Comparison of ENCODE assay signal across 20 cellular contexts in the genomic region with DNA sequence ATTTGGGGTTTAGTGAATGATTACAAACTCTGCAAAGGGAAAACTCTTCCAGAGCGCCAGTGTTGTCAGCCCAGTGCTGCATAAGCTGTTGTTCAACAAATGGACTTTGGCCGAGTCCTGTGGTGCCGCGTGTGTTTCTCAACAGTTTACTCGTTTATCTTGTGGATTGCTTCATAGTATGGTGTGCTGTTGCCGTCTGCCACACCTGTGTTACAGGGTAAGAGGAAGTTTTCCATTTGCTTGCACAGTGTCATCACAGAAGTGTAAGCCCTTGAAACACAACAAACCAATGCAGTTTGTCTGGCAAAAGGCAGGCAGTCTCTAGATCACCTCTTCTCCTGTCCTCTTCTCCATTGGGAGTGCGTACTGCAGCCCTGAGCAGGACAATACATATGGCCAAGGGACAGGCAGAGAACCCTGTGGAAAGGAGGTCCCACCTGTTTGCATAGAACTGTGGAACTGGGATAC.
DNase-seq lines count a peak whose midpoint lies in the region; ATAC-seq, FAIRE-seq and TF ChIP-seq lines count a peak whose summit lies in the region.
"Had no signal": no experiment of that assay in that cellular context is flagged by ENCODE, and none has a peak within 500 bp of the region (broad histone marks: within the 10 kb centered on the region; RNA-seq: fewer than 3 reads in every experiment).

No MANE protein-coding gene starts in this region.

- H3K27me3 ChIP-seq in liver (ENCODE audit: control insufficient read depth in 4 of 4, insufficient read depth in 4 of 4, low read length in 3 of 4) (no peaks in the 10 kb centered on the region), small intestine (ENCODE audit: control insufficient read depth in 2 of 2, insufficient read depth in 2 of 2, low read length in 2 of 2) (no peaks in the 10 kb centered on the region)
- H3K27me3 ChIP-seq: sigmoid colon, suprapubic skin had no signal

- TF ChIP-seq CTCF in liver (IDR thresholded peaks at IDR 0.05; ENCODE audit: low read depth, low read length, missing input control), result no peak

- peak; percentile 53 to 58 for TF ChIP-seq RAD21 in liver (IDR thresholded peaks at IDR 0.05)

- no peak for ATAC-seq in HG03442 (IDR thresholded peaks at IDR 0.05; ENCODE audit: unreplicated experiment)
- ATAC-seq: stimulated activated naive B cell treated with anti-CD40 and anti-IgM and Interleukin-4, amounts not matched to agents 10 μg/mL and 1 μg/mL and 100 μg/mL, for 72 hours had no signal

- H3K36me3 ChIP-seq in liver (ENCODE audit: control insufficient read depth in 4 of 4, insufficient read depth in 3 of 4, low read depth in 1 of 4, low read length in 3 of 4) (peaks cover 4 to 16% (median 11%) of the 10 kb centered on the region in 4 donors), small intestine (ENCODE audit: control insufficient read depth in 2 of 2, insufficient read depth in 2 of 2, low read length in 2 of 2) (peaks cover 2 to 5% of the 10 kb centered on the region in 2 donors)

- H3K9me3 ChIP-seq in liver (ENCODE audit: control insufficient read depth in 4 of 4, low read length in 3 of 4) (no peaks in the 10 kb centered on the region), small intestine (ENCODE audit: control insufficient read depth, low read depth) (no peaks in the 10 kb centered on the region)
- H3K9me3 ChIP-seq: sigmoid colon, suprapubic skin had no signal

- H3K27ac ChIP-seq in liver (ENCODE audit: low read depth in 1 of 2, low read length in 2 of 2) (peak overlapping the region; percentile 91 to 98), small intestine (ENCODE audit: low read depth in 1 of 2, low read length in 1 of 2) (peak overlapping the region; percentile 82 to 93)
- H3K27ac ChIP-seq: KMS-11, sigmoid colon, suprapubic skin had no signal

- 31% methylated on average over 7 of the region's 7 CpGs for WGBS in liver
- 20 to 59% (median 39%) methylated on average over 7 of the region's 7 CpGs for WGBS in small intestine, 3 donors

- no peak for FAIRE-seq in small intestine (lab: Jason Lieb, UNC)
- FAIRE-seq: islet of Langerhans had no signal

- H3K4me1 ChIP-seq in liver (ENCODE audit: control insufficient read depth in 4 of 4, insufficient read depth in 4 of 4, low read length in 3 of 4) (peaks cover 6 to 32% (median 22%) of the 10 kb centered on the region in 4 donors), small intestine (ENCODE audit: control insufficient read depth in 2 of 2, insufficient read depth in 1 of 2, low read depth in 1 of 2, low read length in 1 of 2) (peaks cover 8 to 18% of the 10 kb centered on the region in 2 donors)
- H3K4me1 ChIP-seq: suprapubic skin had no signal

- H3K9ac ChIP-seq in liver (ENCODE audit: low read depth in 1 of 2, low read length in 2 of 2), result peak overlapping the region in 1 of 2 donors; percentile 68
- H3K9ac ChIP-seq: KMS-11 had no signal

- DNase-seq in HuH-7 (ENCODE audit: low spot score), result peak; percentile 78
- DNase-seq in amniotic epithelial cell (ENCODE audit: low read depth), result peak; percentile 60
- peak; percentile 98 for DNase-seq in small intestine
- DNase-seq in AG20443 (ENCODE audit: low spot score), result no peak
- no peak for DNase-seq in H4 (ENCODE audit: low spot score)
- DNase-seq: activated CD4-positive, alpha-beta T cell treated with anti-CD3 and anti-CD28 coated beads, Interleukin-2, amount 10 ng/mL, durations not matched to agents 24 days and 14 days; activated T-cell treated with anti-CD3 and anti-CD28 coated beads, Interleukin-2, amount 50 U/mL, for 1 hour; H7; midbrain; NCI-H1436 treated with DMSO at 0.1 percent for 48 hours; NCI-H748 treated with DMSO at 0.1 percent for 48 hours; nephron progenitor cell; sigmoid colon; stimulated activated CD4-positive, alpha-beta T cell treated with anti-CD3 and anti-CD28 coated beads, Interleukin-15, amount 100 ng/mL, for 24 hours; stimulated activated naive B cell treated with anti-CD40 and anti-IgM and Interleukin-4, amounts not matched to agents 10 μg/mL and 1 μg/mL and 100 μg/mL, for 72 hours had no signal

- no peak overlapping the region for H3K4me3 ChIP-seq in liver (ENCODE audit: low read depth in 1 of 3, low read length in 3 of 3)
- H3K4me3 ChIP-seq in small intestine (ENCODE audit: low read depth in 1 of 2, low read length in 2 of 2), result no peak overlapping the region
- H3K4me3 ChIP-seq: sigmoid colon, suprapubic skin had no signal

TF ChIP-seq in liver, 16 proteins besides CTCF, POLR2A, EP300 and RAD21:
- TF ChIP-seq JUND (IDR thresholded peaks at IDR 0.05), result peak; percentile 69 to 95
- no peak for TF ChIP-seq NR2F2 (IDR thresholded peaks at IDR 0.05)
- TF ChIP-seq, protein P1, sequence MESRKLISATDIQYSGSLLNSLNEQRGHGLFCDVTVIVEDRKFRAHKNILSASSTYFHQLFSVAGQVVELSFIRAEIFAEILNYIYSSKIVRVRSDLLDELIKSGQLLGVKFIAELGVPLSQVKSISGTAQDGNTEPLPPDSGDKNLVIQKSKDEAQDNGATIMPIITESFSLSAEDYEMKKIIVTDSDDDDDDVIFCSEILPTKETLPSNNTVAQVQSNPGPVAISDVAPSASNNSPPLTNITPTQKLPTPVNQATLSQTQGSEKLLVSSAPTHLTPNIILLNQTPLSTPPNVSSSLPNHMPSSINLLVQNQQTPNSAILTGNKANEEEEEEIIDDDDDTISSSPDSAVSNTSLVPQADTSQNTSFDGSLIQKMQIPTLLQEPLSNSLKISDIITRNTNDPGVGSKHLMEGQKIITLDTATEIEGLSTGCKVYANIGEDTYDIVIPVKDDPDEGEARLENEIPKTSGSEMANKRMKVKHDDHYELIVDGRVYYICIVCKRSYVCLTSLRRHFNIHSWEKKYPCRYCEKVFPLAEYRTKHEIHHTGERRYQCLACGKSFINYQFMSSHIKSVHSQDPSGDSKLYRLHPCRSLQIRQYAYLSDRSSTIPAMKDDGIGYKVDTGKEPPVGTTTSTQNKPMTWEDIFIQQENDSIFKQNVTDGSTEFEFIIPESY (IDR thresholded peaks at IDR 0.05), result peak; percentile 94
- peak; percentile 95 for TF ChIP-seq FOXA1 (IDR thresholded peaks at IDR 0.05)
- peak; percentile 92 for TF ChIP-seq REST (IDR thresholded peaks at IDR 0.05)
- TF ChIP-seq EGR1 (IDR thresholded peaks at IDR 0.05; ENCODE audit: low read depth in 2 of 2), result peak; percentile 85 to 96
- TF ChIP-seq HNF4G (IDR thresholded peaks at IDR 0.05), result peak; percentile 98
- peak; percentile 99 for TF ChIP-seq SP1 (IDR thresholded peaks at IDR 0.05)
- peak; percentile 93 for TF ChIP-seq YY1 (IDR thresholded peaks at IDR 0.05)
- TF ChIP-seq MAX (IDR thresholded peaks at IDR 0.05), result peak; percentile 95
- TF ChIP-seq TAF1 (conservative IDR thresholded peaks at IDR 0.05), result peak; percentile 33
- TF ChIP-seq, protein P2, sequence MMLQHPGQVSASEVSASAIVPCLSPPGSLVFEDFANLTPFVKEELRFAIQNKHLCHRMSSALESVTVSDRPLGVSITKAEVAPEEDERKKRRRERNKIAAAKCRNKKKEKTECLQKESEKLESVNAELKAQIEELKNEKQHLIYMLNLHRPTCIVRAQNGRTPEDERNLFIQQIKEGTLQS (IDR thresholded peaks at IDR 0.05), result peak; percentile 86
- TF ChIP-seq HNF4A (conservative IDR thresholded peaks at IDR 0.05), result peak; percentile 99 to 100
- peak; percentile 84 to 95 for TF ChIP-seq RXRA (IDR thresholded peaks at IDR 0.05)
- peak; percentile 94 for TF ChIP-seq FOXA2 (IDR thresholded peaks at IDR 0.05)
- TF ChIP-seq GABPA (IDR thresholded peaks at IDR 0.05 in 1 of 2, conservative IDR thresholded peaks at IDR 0.05 in 1 of 2), result peak in 1 of 2 donors; percentile 57

Comparison
In these comparisons a context has a peak if more than half of its experiments do, and no peak if none do; other contexts are left out.
1. DNase-seq: peak in HuH-7 (single experiment), amniotic epithelial cell (single experiment) and small intestine (single experiment); none in AG20443 (single experiment) and H4 (single experiment).